Comparison of ENCODE assay signal across 21 cellular contexts in genomic region chr12:2274733-2275132, GRCh38.
A peak's percentile ranks its signal among the peaks of the same experiment; 100 is the strongest.
DNase-seq lines count a peak whose midpoint lies in the region; ATAC-seq and TF ChIP-seq lines count a peak whose summit lies in the region.
"Had no signal": no experiment of that assay in that cellular context is flagged by ENCODE, and none has a peak within 500 bp of the region (broad histone marks: within the 10 kb centered on the region; RNA-seq: fewer than 3 reads in every experiment).

No MANE protein-coding gene starts in this region.

- peak; percentile 46 to 86 for ATAC-seq in left cardiac atrium
- no peak for ATAC-seq in psoas muscle
- no peak for ATAC-seq in GM21825 (IDR thresholded peaks at IDR 0.05; ENCODE audit: unreplicated experiment)

- TF ChIP-seq EP300 in sigmoid colon (IDR thresholded peaks at IDR 0.05) = no peak

- no peak for TF ChIP-seq POLR2A in sigmoid colon (IDR thresholded peaks at IDR 0.05)

- DNase-seq in adipocyte (ENCODE audit: low read depth) (no peak), left cardiac atrium (no peak), sigmoid colon (no peak), psoas muscle (no peak), HT-29 (ENCODE audit: low spot score) (no peak)
- no peak for DNase-seq in NK-92 treated with Interleukin-12 subunit alpha and Interleukin-12 subunit beta, amount 100 ng/mL, for 24 hours (lab: John Stamatoyannopoulos, UW)
- DNase-seq: Calu3, DMS79 treated with DMSO at 0.1 percent for 48 hours, H7, KG1, MG63, NCI-H1105 treated with DMSO at 0.1 percent for 48 hours, NCI-H2029, NCI-H446, NCI-H524 treated with DMSO at 0.1 percent for 48 hours, NCI-H774, PC-9, SK-N-SH had no signal

- H3K4me3 ChIP-seq in adipocyte (ENCODE audit: low read length) (no peak overlapping the region), muscle layer of colon (ENCODE audit: low read depth in 1 of 2, low read length in 2 of 2) (no peak overlapping the region), sigmoid colon (no peak overlapping the region), psoas muscle (no peak overlapping the region)
- H3K4me3 ChIP-seq: MG63, PC-9 had no signal

- H3K27ac ChIP-seq in muscle layer of colon (ENCODE audit: low read depth, low read length) (peak overlapping the region; percentile 24), sigmoid colon (peak overlapping the region in 3 of 4 donors; percentile 73 to 84 (median 84)), psoas muscle (no peak overlapping the region)
- H3K27ac ChIP-seq: PC-9, RWPE1 had no signal

- H3K27me3 ChIP-seq in adipocyte (replicated peaks; ENCODE audit: control insufficient read depth, insufficient read depth, low read length) (no peaks in the 10 kb centered on the region), muscle layer of colon (ENCODE audit: control insufficient read depth in 1 of 2, insufficient read depth in 2 of 2, low read length in 2 of 2) (no peaks in the 10 kb centered on the region), sigmoid colon (no peaks in the 10 kb centered on the region), psoas muscle (ENCODE audit: insufficient read depth in 3 of 3, low read length in 2 of 3) (peaks cover 0 to 10% (median under 1%) of the 10 kb centered on the region in 3 donors)
- H3K27me3 ChIP-seq: MG63 had no signal

- H3K9ac ChIP-seq in adipocyte (ENCODE audit: low read length) (peak overlapping the region; percentile 51), muscle layer of colon (ENCODE audit: low read length) (no peak overlapping the region)
- H3K9ac ChIP-seq: SK-N-SH had no signal

- intact Hi-C loops in left cardiac atrium (cut with DNase I) = loop anchor here in 1 of 2 donors (10.0 kb wide), 1 partner anchor 220 kb away; the partner anchor contains the start of gene CACNA1C
- intact Hi-C loops in sigmoid colon (cut with DNase I) = loop anchor here (5.0 kb wide), 1 partner anchor 308 kb away; no protein-coding TSS in a partner anchor
- intact Hi-C loops in psoas muscle (cut with DNase I) = no loop called here

- H3K9me3 ChIP-seq in adipocyte (ENCODE audit: control insufficient read depth, low read length) (no peaks in the 10 kb centered on the region), muscle layer of colon (ENCODE audit: low read length) (no peaks in the 10 kb centered on the region), sigmoid colon (no peaks in the 10 kb centered on the region), psoas muscle (no peaks in the 10 kb centered on the region)
- H3K9me3 ChIP-seq: MG63, SK-N-SH had no signal

- H3K36me3 ChIP-seq in adipocyte (ENCODE audit: control insufficient read depth, insufficient read depth, low read length, severe bottlenecking) = no peaks in the 10 kb centered on the region
- no peaks in the 10 kb centered on the region for H3K36me3 ChIP-seq in muscle layer of colon (ENCODE audit: insufficient read depth, low read length)
- H3K36me3 ChIP-seq in sigmoid colon = no peaks in the 10 kb centered on the region
- H3K36me3 ChIP-seq in psoas muscle (ENCODE audit: insufficient read depth in 1 of 2, low read depth in 1 of 2) = no peaks in the 10 kb centered on the region
- H3K36me3 ChIP-seq: MG63 had no signal

- TF ChIP-seq CTCF in sigmoid colon (IDR thresholded peaks at IDR 0.05) (no peak), psoas muscle (IDR thresholded peaks at IDR 0.05) (no peak)

- WGBS in sigmoid colon, 2 donors = 96 to 97% methylated on average over 7 of the region's 7 CpGs
- 87 to 95% (median 88%) methylated on average over 7 of the region's 7 CpGs for WGBS in psoas muscle, 3 donors

- H3K4me1 ChIP-seq in adipocyte (ENCODE audit: control insufficient read depth, insufficient read depth, low read length) = peaks cover 21% of the 10 kb centered on the region
- peaks cover 36% of the 10 kb centered on the region for H3K4me1 ChIP-seq in muscle layer of colon (ENCODE audit: insufficient read depth, low read length)
- H3K4me1 ChIP-seq in sigmoid colon = peaks cover 0 to 51% (median 37%) of the 10 kb centered on the region in 4 donors
- no peaks in the 10 kb centered on the region for H3K4me1 ChIP-seq in psoas muscle

Comparison
In these comparisons a context has a peak if more than half of its experiments do, and no peak if none do; other contexts are left out.
1. ATAC-seq: peak in left cardiac atrium (2 of 2); none in psoas muscle (0 of 4) and GM21825 (single experiment).